In genomic region chr10:69406816-69407580, GRCh38 we compare ENCODE assay signal across 12 cellular contexts. TPM values are rescaled to one million over a fixed set of nuclear protein-coding genes. Genes with fewer than 3 reads are reported as not detected.
A peak's percentile ranks its signal among the peaks of the same experiment; 100 is the strongest.
DNase-seq lines count a peak whose midpoint lies in the region; ATAC-seq and TF ChIP-seq lines count a peak whose summit lies in the region.
"Had no signal": no experiment of that assay in that cellular context is flagged by ENCODE, and none has a peak within 500 bp of the region (broad histone marks: within the 10 kb centered on the region; RNA-seq: fewer than 3 reads in every experiment).

No MANE protein-coding gene starts in this region.

- POLR2A ChIA-PET in naive thymus-derived CD4-positive, alpha-beta T cell (lab: Charles Lee) = interaction anchor here (0.7 to 3.2 kb wide), 7 partner anchors 46 to 686 kb away, joined by 3 to 6 read pairs (median 3); partner anchors contain the start of gene CCAR1

- peaks cover 0 to 36% (median 0%) of the 10 kb centered on the region in 9 donors for H3K36me3 ChIP-seq in heart right ventricle
- H3K36me3 ChIP-seq in naive thymus-derived CD4-positive, alpha-beta T cell (ENCODE audit: control insufficient read depth in 2 of 3, insufficient read depth in 3 of 3, low read length in 3 of 3) = peaks cover 0 to 15% (median 0%) of the 10 kb centered on the region in 3 experiments
- no peaks in the 10 kb centered on the region for H3K36me3 ChIP-seq in uterus
- H3K36me3 ChIP-seq: right lobe of liver had no signal

- H3K4me3 ChIP-seq in heart right ventricle = peak overlapping the region in 8 of 10 donors; percentile 3 to 61 (median 37)
- H3K4me3 ChIP-seq in naive thymus-derived CD4-positive, alpha-beta T cell (ENCODE audit: low read length) = no peak overlapping the region
- no peak overlapping the region for H3K4me3 ChIP-seq in uterus
- H3K4me3 ChIP-seq: right lobe of liver, SK-N-MC had no signal

- TF ChIP-seq CTCF in heart right ventricle (IDR thresholded peaks at IDR 0.05) (no peak), brain (conservative IDR thresholded peaks at IDR 0.05) (no peak), uterus (IDR thresholded peaks at IDR 0.05) (no peak)

- H3K9me3 ChIP-seq in heart right ventricle = no peaks in the 10 kb centered on the region
- no peaks in the 10 kb centered on the region for H3K9me3 ChIP-seq in naive thymus-derived CD4-positive, alpha-beta T cell (ENCODE audit: control insufficient read depth in 2 of 3, low read length in 3 of 3)
- H3K9me3 ChIP-seq in uterus = no peaks in the 10 kb centered on the region
- H3K9me3 ChIP-seq: right lobe of liver had no signal

- no peak for DNase-seq in heart right ventricle
- DNase-seq in cardiac septum (ENCODE audit: low spot score) = no peak
- no peak for DNase-seq in naive thymus-derived CD4-positive, alpha-beta T cell
- no peak for DNase-seq in uterus
- DNase-seq in NCI-H524 (lab: John Stamatoyannopoulos, UW) = no peak
- DNase-seq in cortex of kidney (lab: John Stamatoyannopoulos, UW) = no peak
- no peak for DNase-seq in foreskin melanocyte
- DNase-seq: NCI-H2227 treated with DMSO at 0.1 percent for 48 hours had no signal

- CTCF ChIA-PET in naive thymus-derived CD4-positive, alpha-beta T cell (lab: Charles Lee) = interaction anchor here (0.5 to 2.8 kb wide), 18 partner anchors 8 to 419 kb away, joined by 3 to 21 read pairs (median 4); partner anchors contain the start of gene TACR2

- H3K9me3 Mint-ChIP-seq in brain = peaks cover 0 to 3% (median 0%) of the 10 kb centered on the region in 5 experiments
- H3K9me3 Mint-ChIP-seq in naive thymus-derived CD4-positive, alpha-beta T cell = peaks cover 0 to 1% (median 0%) of the 10 kb centered on the region in 11 donors

- no peaks in the 10 kb centered on the region for H3K27me3 ChIP-seq in heart right ventricle
- H3K27me3 ChIP-seq in naive thymus-derived CD4-positive, alpha-beta T cell (ENCODE audit: control insufficient read depth in 2 of 2, insufficient read depth in 2 of 2, low read length in 2 of 2) = no peaks in the 10 kb centered on the region
- no peaks in the 10 kb centered on the region for H3K27me3 ChIP-seq in uterus
- H3K27me3 ChIP-seq: right lobe of liver had no signal

- H3K4me1 Mint-ChIP-seq in brain = peaks cover 41% of the 10 kb centered on the region
- H3K4me1 Mint-ChIP-seq in naive thymus-derived CD4-positive, alpha-beta T cell = peaks cover 14 to 23% (median 20%) of the 10 kb centered on the region in 7 donors

- WGBS in heart right ventricle, 2 donors = 61 to 73% methylated on average over 6 of the region's 6 CpGs

- H3K27ac Mint-ChIP-seq in brain = peak overlapping the region in 4 of 5 experiments; percentile 11 to 76 (median 48)
- H3K27ac Mint-ChIP-seq in naive thymus-derived CD4-positive, alpha-beta T cell = peak overlapping the region in 8 of 9 donors; percentile 14 to 72 (median 62)

- H3K4me1 ChIP-seq in heart right ventricle (peaks cover 20 to 67% (median 60%) of the 10 kb centered on the region in 9 donors), uterus (peaks cover 8 to 34% of the 10 kb centered on the region in 2 donors)
- peaks cover 13 to 14% of the 10 kb centered on the region in 2 donors for H3K4me1 ChIP-seq in naive thymus-derived CD4-positive, alpha-beta T cell (ENCODE audit: control insufficient read depth in 2 of 2, insufficient read depth in 2 of 2, low read length in 2 of 2)

- TF ChIP-seq POLR2A in uterus (IDR thresholded peaks at IDR 0.05) = no peak

- intact Hi-C loops in heart right ventricle (cut with DNase I) (loop anchor here in 4 of 10 donors (5.0 to 10.0 kb wide), 4 partner anchors 90 to 420 kb away; partner anchors contain the start of genes FAM241B (in 1 of the 4) and KIFBP (in 1 of the 4)), cardiac septum (cut with DNase I) (loop anchor here (5.0 kb wide), 1 partner anchor 90 kb away; no protein-coding TSS in a partner anchor), uterus (cut with DNase I; ENCODE audit: low total_unique reads) (no loop called here)
- intact Hi-C loops in naive thymus-derived CD4-positive, alpha-beta T cell (cut with micrococcal nuclease) = loop anchor here in 1 of 2 donors (5.0 kb wide), 3 partner anchors 400 to 1645 kb away; no protein-coding TSS in a partner anchor

- peak overlapping the region in 9 of 10 donors; percentile 40 to 90 (median 79) for H3K27ac ChIP-seq in heart right ventricle
- H3K27ac ChIP-seq in naive thymus-derived CD4-positive, alpha-beta T cell (ENCODE audit: low read depth, low read length) = no peak overlapping the region
- peak overlapping the region; percentile 74 to 86 for H3K27ac ChIP-seq in uterus
- H3K27ac ChIP-seq: right lobe of liver, SK-N-MC had no signal

- H3K27me3 Mint-ChIP-seq in brain = no peaks in the 10 kb centered on the region
- no peaks in the 10 kb centered on the region for H3K27me3 Mint-ChIP-seq in naive thymus-derived CD4-positive, alpha-beta T cell

- peak overlapping the region in 2 of 5 experiments; percentile 21 to 52 for H3K4me3 Mint-ChIP-seq in brain
- H3K4me3 Mint-ChIP-seq in naive thymus-derived CD4-positive, alpha-beta T cell = no peak overlapping the region

- peaks cover 26% of the 10 kb centered on the region for H3K36me3 Mint-ChIP-seq in brain
- peaks cover 0 to 19% (median 11%) of the 10 kb centered on the region in 5 donors for H3K36me3 Mint-ChIP-seq in naive thymus-derived CD4-positive, alpha-beta T cell

- ATAC-seq in heart right ventricle = peak in 1 of 8 donors; percentile 9
- ATAC-seq in naive thymus-derived CD4-positive, alpha-beta T cell = no peak

RNA-seq across cellular contexts. Expression of gene TACR2, which starts 9.7 kb away (rescaled TPM):
- under 1 TPM in 8 of 10 donors, not detected in 2; 0.15 to 0.93 (median 0.25) TPM for total RNA-seq in heart right ventricle
- under 1 TPM in 1 of 2 donors, not detected in 1; 0.13 TPM for polyA plus RNA-seq in heart right ventricle
- 0.13 TPM for total RNA-seq in cardiac septum
- polyA plus RNA-seq in brain (ENCODE audit: insufficient read depth, low read depth, low replicate concordance) = 1.0 TPM
- total RNA-seq in naive thymus-derived CD4-positive, alpha-beta T cell = under 1 TPM in 1 of 5 experiments, not detected in 4; 0.44 TPM
- under 1 TPM in 1 of 2 donors, not detected in 1; 0.47 TPM for polyA plus RNA-seq in naive thymus-derived CD4-positive, alpha-beta T cell
- 10 to 100 TPM in 2 of 4 donors, 1 to 10 TPM in 1, under 1 TPM in 1; 0.28 to 35.0 (median 13.8) TPM for total RNA-seq in uterus
- total RNA-seq: fibroblast of villous mesenchyme had no signal

RNA-seq across cellular contexts. Expression of gene TSPAN15, which starts 44.3 kb away (rescaled TPM):
- total RNA-seq in heart right ventricle = 10 to 100 TPM in 5 of 10 donors, 1 to 10 TPM in 5; 5.0 to 16.5 (median 9.4) TPM
- polyA plus RNA-seq in heart right ventricle = 10 to 100 TPM; 15.4 to 18.2 TPM
- total RNA-seq in cardiac septum = 6.9 TPM
- 38.4 TPM for polyA plus RNA-seq in brain (ENCODE audit: insufficient read depth, low read depth, low replicate concordance)
- total RNA-seq in naive thymus-derived CD4-positive, alpha-beta T cell = 1 to 10 TPM; 1.2 to 7.2 (median 1.9) TPM
- 1 to 10 TPM; 2.1 to 3.5 TPM for polyA plus RNA-seq in naive thymus-derived CD4-positive, alpha-beta T cell
- total RNA-seq in uterus = 10 to 100 TPM; 17.2 to 58.1 (median 24.4) TPM

Comparison
In these comparisons a context has a peak if more than half of its experiments do, and no peak if none do; other contexts are left out.
1. H3K4me3 ChIP-seq: peak in heart right ventricle (8 of 10); none in naive thymus-derived CD4-positive, alpha-beta T cell (single experiment) and uterus (0 of 2).